Comparison of ENCODE assay signal across 33 cellular contexts in genomic region chr10:29976134-29976533, GRCh38.
"Had no signal": no experiment of that assay in that cellular context is flagged by ENCODE, and none has a peak within 500 bp of the region (broad histone marks: within the 10 kb centered on the region; RNA-seq: fewer than 3 reads in every experiment).

No MANE protein-coding gene starts in this region.

- FAIRE-seq: RCC 7860 had no signal

- H3K27ac ChIP-seq: brain microvascular endothelial cell, PC-9, SJCRH30, SK-N-MC, VCaP had no signal

- H3K4me3 ChIP-seq: PC-9, SJCRH30, SK-N-MC had no signal

- H3K36me3 ChIP-seq: brain microvascular endothelial cell, SJCRH30 had no signal

- H3K4me2 ChIP-seq: PC-9 had no signal

- H3K4me1 ChIP-seq: SJCRH30 had no signal

- H2AFZ ChIP-seq: PC-9 had no signal

- H3K27me3 ChIP-seq: brain microvascular endothelial cell, SJCRH30 had no signal

- H3K9me3 ChIP-seq: SJCRH30 had no signal

- DNase-seq: activated B cell treated with CpG ODN at 0.5 μM for 24 hours; activated CD4-positive, alpha-beta memory T cell treated with anti-CD3 and anti-CD28 coated beads for 36 hours; activated CD4-positive, alpha-beta T cell treated with anti-CD3 and anti-CD28 coated beads for 4 hours; activated CD4-positive, alpha-beta T cell treated with anti-CD3 and anti-CD28 coated beads, Interleukin-2, amount 50 U/mL, for 1 hour; activated CD4-positive, CD25-positive, alpha-beta regulatory T cell treated with anti-CD3 and anti-CD28 coated beads, Interleukin-2, amount 50 U/mL, for 72 hours; activated CD8-positive, alpha-beta memory T cell treated with anti-CD3 and anti-CD28 coated beads, Interleukin-2, amount 50 U/mL, for 4 hours; activated effector memory CD4-positive, alpha-beta T cell treated with Interleukin-2 at 50 U/mL for 16 hours; activated naive CD4-positive, alpha-beta T cell treated with anti-CD3 and anti-CD28 coated beads, Interleukin-2, amount 10 ng/mL, durations not matched to agents 7 days and 5 days; activated naive CD8-positive, alpha-beta T cell treated with anti-CD3 and anti-CD28 coated beads, Interleukin-2, amount 50 U/mL, for 24 hours; activated T-cell treated with anti-CD3 and anti-CD28 coated beads for 4 hours; activated T-cell treated with anti-CD3 and anti-CD28 coated beads, Interleukin-2, amount 50 U/mL, for 4 hours; anterior cingulate cortex; brain microvascular endothelial cell; central memory CD4-positive, alpha-beta T cell; Karpas-422; KBM-7; NCI-H1105 treated with DMSO at 0.1 percent for 48 hours; NCI-H1436 treated with DMSO at 0.1 percent for 48 hours; NCI-H1694 treated with DMSO at 0.1 percent for 48 hours; NCI-H2029; NCI-H345; NCI-H510A; NCI-H526; NCI-H748 treated with DMSO at 0.1 percent for 48 hours; PC-9; SHP77; SJCRH30; T-helper 1 cell; T-helper 2 cell; T-helper 9 cell had no signal

- ATAC-seq: activated naive CD8-positive, alpha-beta T cell treated with anti-CD3 and anti-CD28 coated beads, Interleukin-2, amount 50 U/mL, for 24 hours; activated T-cell treated with anti-CD3 and anti-CD28 coated beads, Interleukin-2, amount 50 U/mL, for 4 hours had no signal
